ENCODE assay signal across 18 cellular contexts in genomic region chr5:6772886-6773285, GRCh38. TPM values are rescaled to one million over a fixed set of nuclear protein-coding genes. Genes with fewer than 3 reads are reported as not detected.
DNase-seq lines count a peak whose midpoint lies in the region; ATAC-seq and TF ChIP-seq lines count a peak whose summit lies in the region.
"Had no signal": no experiment of that assay in that cellular context is flagged by ENCODE, and none has a peak within 500 bp of the region (broad histone marks: within the 10 kb centered on the region; RNA-seq: fewer than 3 reads in every experiment).

No MANE protein-coding gene starts in this region.

- TF ChIP-seq CTCF in left lung (IDR thresholded peaks at IDR 0.05) (no peak), progenitor cell of endocrine pancreas (IDR thresholded peaks at IDR 0.05; ENCODE audit: unreplicated experiment) (no peak)

- no peak overlapping the region for H3K4me3 ChIP-seq in left lung
- H3K4me3 ChIP-seq: gastrocnemius medialis, SK-N-MC, upper lobe of left lung had no signal

- intact Hi-C loops in dendritic cell treated with granulocyte-macrophage colony-stimulating factor and Interleukin-4, amounts not matched to agents 40 ng/mL and 50 ng/mL, for 4 days (cut with micrococcal nuclease): no loop called here
- intact Hi-C loops in activated naive CD4-positive, alpha-beta T cell treated with anti-CD3 and anti-CD28 coated beads for 36 hours (cut with micrococcal nuclease): no loop called here
- intact Hi-C loops in left lung (cut with DNase I): no loop called here

- CTCF ChIA-PET in activated naive CD4-positive, alpha-beta T cell treated with anti-CD3 and anti-CD28 coated beads for 36 hours (lab: Charles Lee): no interaction called here

- no peaks in the 10 kb centered on the region for H3K9me3 ChIP-seq in left lung
- H3K9me3 ChIP-seq: gastrocnemius medialis, upper lobe of left lung had no signal

- H3K27ac ChIP-seq in left lung: no peak overlapping the region
- H3K27ac ChIP-seq: gastrocnemius medialis, SK-N-MC, upper lobe of left lung had no signal

- peaks cover 0 to 10% of the 10 kb centered on the region in 2 donors for H3K4me1 ChIP-seq in left lung
- H3K4me1 ChIP-seq: upper lobe of left lung had no signal

- peak; percentile 27 to 47 for DNase-seq in SHP77 (lab: John Stamatoyannopoulos, UW)
- no peak for DNase-seq in SHP77 treated with DMSO at 0.1 percent for 48 hours (lab: John Stamatoyannopoulos, UW)
- DNase-seq in NCI-H2107 (lab: John Stamatoyannopoulos, UW): peak; percentile 65
- DNase-seq in activated naive CD4-positive, alpha-beta T cell treated with anti-CD3 and anti-CD28 coated beads for 36 hours: no peak
- no peak for DNase-seq in left lung
- DNase-seq in progenitor cell of endocrine pancreas (ENCODE audit: low spot score, unreplicated experiment): no peak
- DNase-seq: activated CD8-positive, alpha-beta memory T cell treated with anti-CD3 and anti-CD28 coated beads, Interleukin-2, amount 50 U/mL, for 4 hours; gastrocnemius medialis; KBM-7; kidney; stimulated activated CD4-positive, alpha-beta T cell treated with anti-CD3 and anti-CD28 coated beads, Interleukin-1b, Interleukin-23, amount 100 ng/mL, for 48 hours had no signal

- H3K36me3 ChIP-seq in left lung: no peaks in the 10 kb centered on the region
- H3K36me3 ChIP-seq: gastrocnemius medialis, upper lobe of left lung had no signal

- H3K36me3 Mint-ChIP-seq in dendritic cell treated with granulocyte-macrophage colony-stimulating factor and Interleukin-4, amounts not matched to agents 40 ng/mL and 50 ng/mL, for 4 days (ENCODE audit: low read depth): no peaks in the 10 kb centered on the region
- no peaks in the 10 kb centered on the region for H3K36me3 Mint-ChIP-seq in activated naive CD4-positive, alpha-beta T cell treated with anti-CD3 and anti-CD28 coated beads for 36 hours (ENCODE audit: low read depth)
- H3K36me3 Mint-ChIP-seq in progenitor cell of endocrine pancreas (ENCODE audit: insufficient read depth): no peaks in the 10 kb centered on the region
- H3K36me3 Mint-ChIP-seq: activated naive CD8-positive, alpha-beta T cell; WTC11 had no signal

- H3K4me3 Mint-ChIP-seq in dendritic cell treated with granulocyte-macrophage colony-stimulating factor and Interleukin-4, amounts not matched to agents 40 ng/mL and 50 ng/mL, for 4 days: no peak overlapping the region
- H3K4me3 Mint-ChIP-seq in activated naive CD4-positive, alpha-beta T cell treated with anti-CD3 and anti-CD28 coated beads for 36 hours: no peak overlapping the region
- H3K4me3 Mint-ChIP-seq in progenitor cell of endocrine pancreas (ENCODE audit: low read depth): no peak overlapping the region
- H3K4me3 Mint-ChIP-seq: activated naive CD8-positive, alpha-beta T cell; B cell; WTC11 had no signal

- H3K9me3 Mint-ChIP-seq in dendritic cell treated with granulocyte-macrophage colony-stimulating factor and Interleukin-4, amounts not matched to agents 40 ng/mL and 50 ng/mL, for 4 days: no peaks in the 10 kb centered on the region
- no peaks in the 10 kb centered on the region for H3K9me3 Mint-ChIP-seq in activated naive CD4-positive, alpha-beta T cell treated with anti-CD3 and anti-CD28 coated beads for 36 hours
- no peaks in the 10 kb centered on the region for H3K9me3 Mint-ChIP-seq in progenitor cell of endocrine pancreas (ENCODE audit: low read depth)
- H3K9me3 Mint-ChIP-seq: WTC11 had no signal

- peaks cover 8% of the 10 kb centered on the region for H3K27me3 Mint-ChIP-seq in dendritic cell treated with granulocyte-macrophage colony-stimulating factor and Interleukin-4, amounts not matched to agents 40 ng/mL and 50 ng/mL, for 4 days
- peaks cover 30% of the 10 kb centered on the region for H3K27me3 Mint-ChIP-seq in activated naive CD4-positive, alpha-beta T cell treated with anti-CD3 and anti-CD28 coated beads for 36 hours (ENCODE audit: low read depth)
- no peaks in the 10 kb centered on the region for H3K27me3 Mint-ChIP-seq in progenitor cell of endocrine pancreas

- ATAC-seq in HG02885 (IDR thresholded peaks at IDR 0.05; ENCODE audit: poor library complexity, unreplicated experiment) (no peak), left lung (no peak)
- ATAC-seq: gastrocnemius medialis, WTC11 had no signal

- H3K27me3 ChIP-seq in left lung: no peaks in the 10 kb centered on the region
- H3K27me3 ChIP-seq: gastrocnemius medialis, upper lobe of left lung had no signal

- peak overlapping the region; percentile 55 for H3K27ac Mint-ChIP-seq in dendritic cell treated with granulocyte-macrophage colony-stimulating factor and Interleukin-4, amounts not matched to agents 40 ng/mL and 50 ng/mL, for 4 days
- no peak overlapping the region for H3K27ac Mint-ChIP-seq in activated naive CD4-positive, alpha-beta T cell treated with anti-CD3 and anti-CD28 coated beads for 36 hours
- H3K27ac Mint-ChIP-seq in progenitor cell of endocrine pancreas: no peak overlapping the region
- H3K27ac Mint-ChIP-seq: activated naive CD8-positive, alpha-beta T cell; B cell; WTC11 had no signal

- H3K4me1 Mint-ChIP-seq in dendritic cell treated with granulocyte-macrophage colony-stimulating factor and Interleukin-4, amounts not matched to agents 40 ng/mL and 50 ng/mL, for 4 days (ENCODE audit: low read depth): peaks cover 50% of the 10 kb centered on the region
- peaks cover 5% of the 10 kb centered on the region for H3K4me1 Mint-ChIP-seq in activated naive CD4-positive, alpha-beta T cell treated with anti-CD3 and anti-CD28 coated beads for 36 hours (ENCODE audit: low read depth)
- H3K4me1 Mint-ChIP-seq in progenitor cell of endocrine pancreas (ENCODE audit: low read depth): no peaks in the 10 kb centered on the region
- H3K4me1 Mint-ChIP-seq: WTC11 had no signal

RNA-seq across cellular contexts. Expression of gene TENT4A, which starts 59.7 kb away (rescaled TPM):
- total RNA-seq in activated naive CD4-positive, alpha-beta T cell treated with anti-CD3 and anti-CD28 coated beads for 36 hours: 10 to 100 TPM; 30.0 to 30.2 TPM
- 10 to 100 TPM; 17.1 to 23.3 TPM for total RNA-seq in left lung
- total RNA-seq in progenitor cell of endocrine pancreas: 30.0 and 31.8 TPM in 2 replicates

Comparison
In these comparisons a context has a peak if more than half of its experiments do, and no peak if none do; other contexts are left out.
1. DNase-seq: peak in SHP77 (2 of 2) and NCI-H2107 (single experiment); none in SHP77 treated with DMSO at 0.1 percent for 48 hours (single experiment), activated naive CD4-positive, alpha-beta T cell treated with anti-CD3 and anti-CD28 coated beads for 36 hours (single experiment), left lung (0 of 2) and progenitor cell of endocrine pancreas (single experiment).